ENCODE assay signal across 8 cellular contexts in genomic region chr6:157274116-157274470, GRCh38. TPM values are rescaled to one million over a fixed set of nuclear protein-coding genes. Genes with fewer than 3 reads are reported as not detected.
DNase-seq lines count a peak whose midpoint lies in the region; ATAC-seq and TF ChIP-seq lines count a peak whose summit lies in the region.

No MANE protein-coding gene starts in this region.

- peak overlapping the region; percentile 91 for H3K4me3 Mint-ChIP-seq in CD8-positive, alpha-beta T cell
- H3K4me3 Mint-ChIP-seq in neural crest cell = peak overlapping the region; percentile 87

- H3K27ac Mint-ChIP-seq in CD8-positive, alpha-beta T cell = peak overlapping the region; percentile 96
- H3K27ac Mint-ChIP-seq in neural crest cell (ENCODE audit: unreplicated experiment) = no peak overlapping the region

- H3K9me2 ChIP-seq in Karpas-422 (replicated peaks; ENCODE audit: insufficient read depth, low read length) = no peaks in the 10 kb centered on the region

- no peaks in the 10 kb centered on the region for H3K36me3 ChIP-seq in CD8-positive, alpha-beta T cell (ENCODE audit: insufficient read depth, low read length)
- no peaks in the 10 kb centered on the region for H3K36me3 ChIP-seq in Karpas-422 (ENCODE audit: insufficient read depth, low read length)

- intact Hi-C loops in CD8-positive, alpha-beta T cell (cut with DNase I, micrococcal nuclease) = loop anchor here (1.0 to 5.0 kb wide), 13 partner anchors 37 to 1959 kb away; partner anchors contain the start of genes ARID1B (in 1 of the 2), TFB1M (in 1 of the 2), TMEM181 (in 1 of the 2) and ZDHHC14 (in 1 of the 2)
- intact Hi-C loops in dorsolateral prefrontal cortex (cut with DNase I) = loop anchor here (5.0 to 10.0 kb wide), 2 partner anchors 37 to 589 kb away; no protein-coding TSS in a partner anchor

- no peaks in the 10 kb centered on the region for H3K27me3 Mint-ChIP-seq in CD8-positive, alpha-beta T cell (ENCODE audit: low read depth)
- H3K27me3 Mint-ChIP-seq in neural crest cell (ENCODE audit: low read depth) = peaks cover 12% of the 10 kb centered on the region

- DNase-seq in CD8-positive, alpha-beta T cell = no peak
- DNase-seq in Karpas-422 (no peak), dorsolateral prefrontal cortex (no peak), neural crest cell (ENCODE audit: low read depth, low spot score) (no peak)

- no peaks in the 10 kb centered on the region for H3K79me2 ChIP-seq in Karpas-422 (ENCODE audit: low read length)

- peak overlapping the region; percentile 92 for H3K9ac ChIP-seq in Karpas-422 (ENCODE audit: low read length)

- H4K20me1 ChIP-seq in Karpas-422 (ENCODE audit: insufficient read depth, low read depth, low read length) = no peaks in the 10 kb centered on the region

- peaks cover 7% of the 10 kb centered on the region for H3K9me3 Mint-ChIP-seq in CD8-positive, alpha-beta T cell
- H3K9me3 Mint-ChIP-seq in neural crest cell = peaks cover 10% of the 10 kb centered on the region

- peaks cover 7% of the 10 kb centered on the region for H3K4me1 Mint-ChIP-seq in CD8-positive, alpha-beta T cell (ENCODE audit: low read depth)
- H3K4me1 Mint-ChIP-seq in neural crest cell = peaks cover 43% of the 10 kb centered on the region

- no peak for ATAC-seq in CD8-positive, alpha-beta T cell
- no peak for ATAC-seq in GM21381 (IDR thresholded peaks at IDR 0.05; ENCODE audit: unreplicated experiment)
- ATAC-seq in GM19023 (IDR thresholded peaks at IDR 0.05; ENCODE audit: unreplicated experiment) = no peak
- no peak for ATAC-seq in GM18502 (IDR thresholded peaks at IDR 0.05; ENCODE audit: poor library complexity, unreplicated experiment)
- no peak for ATAC-seq in HG02588 (IDR thresholded peaks at IDR 0.05; ENCODE audit: unreplicated experiment)

- CTCF ChIA-PET in CD8-positive, alpha-beta T cell (lab: Charles Lee) = interaction anchor here (0.6 to 1.9 kb wide), 10 partner anchors 8 to 239 kb away, joined by 3 to 7 read pairs (median 4); no protein-coding TSS in a partner anchor

- H3K27ac ChIP-seq in CD8-positive, alpha-beta T cell (ENCODE audit: low read depth, low read length) = peak overlapping the region; percentile 91
- H3K27ac ChIP-seq in Karpas-422 (ENCODE audit: low read length) = peak overlapping the region; percentile 99
- H3K27ac ChIP-seq in dorsolateral prefrontal cortex = peak overlapping the region in 56 of 59 donors; percentile 4 to 97 (median 86)

- no peaks in the 10 kb centered on the region for H3K9me3 ChIP-seq in CD8-positive, alpha-beta T cell (ENCODE audit: low read length)
- 0 out of 2 replicates have a peak, but pooled peaks cover 4% of the 10 kb centered on the region for H3K9me3 ChIP-seq in Karpas-422 (ENCODE audit: low read length)

- H3K4me1 ChIP-seq in CD8-positive, alpha-beta T cell (ENCODE audit: insufficient read depth, low read length) = peaks cover 11% of the 10 kb centered on the region
- H3K4me1 ChIP-seq in Karpas-422 (ENCODE audit: low read length) = peaks cover 44% of the 10 kb centered on the region

- H3K27me3 ChIP-seq in CD8-positive, alpha-beta T cell (ENCODE audit: insufficient read depth, low read length) = no peaks in the 10 kb centered on the region
- no peaks in the 10 kb centered on the region for H3K27me3 ChIP-seq in Karpas-422 (ENCODE audit: low read length)
- no peaks in the 10 kb centered on the region for H3K27me3 ChIP-seq in dorsolateral prefrontal cortex

- peak overlapping the region; percentile 99 for H3K4me2 ChIP-seq in Karpas-422 (ENCODE audit: low read depth, low read length, poor library complexity, severe bottlenecking)

- TF ChIP-seq CTCF in CD8-positive, alpha-beta T cell (IDR thresholded peaks at IDR 0.05) = no peak
- no peak for TF ChIP-seq CTCF in dorsolateral prefrontal cortex (IDR thresholded peaks at IDR 0.05 in 54 of 56, conservative IDR thresholded peaks at IDR 0.05 in 2 of 56; ENCODE audit: low read depth in 1 of 56, partially characterized antibody in 56 of 56)
- TF ChIP-seq CTCF in neural crest cell (conservative IDR thresholded peaks at IDR 0.05) = no peak

- peak overlapping the region; percentile 74; the same call in 1 of the 2 replicates for H2AFZ ChIP-seq in Karpas-422 (ENCODE audit: low read length)

- peak overlapping the region; percentile 81 for H3K4me3 ChIP-seq in CD8-positive, alpha-beta T cell (ENCODE audit: low read depth, low read length)
- H3K4me3 ChIP-seq in Karpas-422 (ENCODE audit: low read length) (peak overlapping the region; percentile 77), dorsolateral prefrontal cortex (peak overlapping the region; percentile 45 to 88 (median 72))

- peaks cover 2% of the 10 kb centered on the region for H3K36me3 Mint-ChIP-seq in CD8-positive, alpha-beta T cell
- H3K36me3 Mint-ChIP-seq in neural crest cell (ENCODE audit: low read depth) = peaks cover 9% of the 10 kb centered on the region

- POLR2A ChIA-PET in CD8-positive, alpha-beta T cell (lab: Charles Lee) = interaction anchor here (1.1 to 1.5 kb wide), 3 partner anchors 50 to 253 kb away, joined by 3 read pairs; partner anchors contain the start of gene TMEM242

RNA-seq across cellular contexts. Expression of gene TMEM242, which starts 49.2 kb away (rescaled TPM):
- total RNA-seq in CD8-positive, alpha-beta T cell = 10 to 100 TPM; 13.8 to 14.0 TPM
- 3.4 and 5.5 TPM in 2 replicates for total RNA-seq in Karpas-422 (2014; rRNA removed; shearing (Covaris generic); ENCODE audit: low replicate concordance)
- total RNA-seq in dorsolateral prefrontal cortex = 10 to 100 TPM; 10.7 to 28.5 (median 20.7) TPM
- total RNA-seq in neural crest cell = 10.4 and 11.3 TPM in 2 replicates
